27 cellular contexts compared by ENCODE assay signal in the genomic region with DNA sequence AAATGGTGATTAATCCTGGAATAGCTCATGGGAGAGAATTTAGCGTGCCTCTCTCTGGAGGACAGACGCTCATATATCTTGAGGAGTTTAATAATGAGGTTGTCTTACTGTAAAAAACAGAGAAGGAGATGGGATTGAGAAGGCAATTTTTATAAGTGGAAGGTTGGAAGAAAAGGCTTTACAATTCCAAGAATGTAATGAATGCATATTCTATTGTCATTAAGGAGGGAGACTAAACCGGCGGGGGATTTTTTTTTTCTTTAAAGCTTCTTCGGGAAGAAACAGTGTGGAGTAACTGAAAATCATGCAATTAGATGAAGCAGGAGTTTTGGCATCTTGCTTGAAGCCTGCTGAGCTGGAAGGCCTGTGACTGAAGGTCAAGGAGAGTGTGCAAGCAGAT.
"Had no signal": no experiment of that assay in that cellular context is flagged by ENCODE, and none has a peak within 500 bp of the region (broad histone marks: within the 10 kb centered on the region; RNA-seq: fewer than 3 reads in every experiment).

No MANE protein-coding gene starts in this region.

- ATAC-seq: activated naive CD4-positive, alpha-beta T cell treated with anti-CD3 and anti-CD28 coated beads, Interleukin-2, amount 50 U/mL, for 72 hours; activated T-cell treated with anti-CD3 and anti-CD28 coated beads, Interleukin-2, amount 50 U/mL, for 72 hours; body of pancreas; effector memory CD8-positive, alpha-beta T cell; foreskin keratinocyte; heart left ventricle; left lung; lower lobe of right lung; mucosa of descending colon; natural killer cell treated with Interleukin-12 subunit alpha and Interleukin-12 subunit beta and Interleukin-15 and Interleukin-18, amount 100 ng/mL, for 72 hours; right lobe of liver; stimulated activated naive CD8-positive, alpha-beta T cell treated with anti-CD3 and anti-CD28 coated beads, Interleukin-15, Interleukin-2, amounts not matched to agents 100 U/mL and 50 U/mL, for 24 hours had no signal

- H3K4me3 ChIP-seq: body of pancreas, coronary artery, dorsolateral prefrontal cortex, heart left ventricle, left lung, lower lobe of right lung, mucosa of descending colon, right lobe of liver, testis, transverse colon had no signal

- H3K27ac ChIP-seq: body of pancreas, coronary artery, dorsolateral prefrontal cortex, foreskin keratinocyte, heart left ventricle, left lung, lower lobe of right lung, right lobe of liver, testis, transverse colon had no signal

- H3K36me3 ChIP-seq: heart left ventricle, left lung, lower lobe of right lung, right lobe of liver, transverse colon had no signal

- H3K4me3 Mint-ChIP-seq: activated T-cell treated with anti-CD3 and anti-CD28 coated beads, Interleukin-2, amount 50 U/mL, for 72 hours; effector memory CD8-positive, alpha-beta T cell; natural killer cell treated with Interleukin-12 subunit alpha and Interleukin-12 subunit beta and Interleukin-15 and Interleukin-18, amount 100 ng/mL, for 72 hours; T-helper 2 cell treated with Interferon-gamma antibody and Interleukin-4, amounts not matched to agents 5 μg/mL and 100 μg/mL, for 36 hours had no signal

- H3K9me3 Mint-ChIP-seq: activated naive CD4-positive, alpha-beta T cell treated with anti-CD3 and anti-CD28 coated beads, Interleukin-2, amount 50 U/mL, for 72 hours; effector memory CD8-positive, alpha-beta T cell; natural killer cell treated with Interleukin-12 subunit alpha and Interleukin-12 subunit beta and Interleukin-15 and Interleukin-18, amount 100 ng/mL, for 72 hours; T-helper 2 cell treated with Interferon-gamma antibody and Interleukin-4, amounts not matched to agents 5 μg/mL and 100 μg/mL, for 36 hours had no signal

- H3K36me3 Mint-ChIP-seq: activated naive CD4-positive, alpha-beta T cell treated with anti-CD3 and anti-CD28 coated beads, Interleukin-2, amount 50 U/mL, for 72 hours; natural killer cell treated with Interleukin-12 subunit alpha and Interleukin-12 subunit beta and Interleukin-15 and Interleukin-18, amount 100 ng/mL, for 72 hours had no signal

- H3K9me3 ChIP-seq: body of pancreas, heart left ventricle, left lung, lower lobe of right lung, mucosa of descending colon, right lobe of liver, testis, transverse colon had no signal

- H3K27me3 ChIP-seq: foreskin keratinocyte, left lung, right lobe of liver, testis, transverse colon had no signal

- DNase-seq: activated CD4-positive, alpha-beta T cell treated with anti-CD3 and anti-CD28 coated beads for 4 hours; activated CD4-positive, alpha-beta T cell treated with anti-CD3 and anti-CD28 coated beads, Interleukin-2, amount 50 U/mL, for 4 hours; activated naive CD4-positive, alpha-beta T cell; activated T-cell treated with anti-CD3 and anti-CD28 coated beads for 4 hours; activated T-cell treated with anti-CD3 and anti-CD28 coated beads, Interleukin-2, amount 50 U/mL, for 72 hours; anterior cingulate cortex; body of pancreas; cerebellar nuclear complex; effector memory CD8-positive, alpha-beta T cell; erythroblast; foreskin keratinocyte; heart left ventricle; hypothalamus; left lung; lower lobe of right lung; mesenchymal stem cell; mucosa of descending colon; right lobe of liver; stimulated activated CD4-positive, alpha-beta T cell treated with anti-CD3 and anti-CD28 coated beads, Interleukin-2, amount 100 ng/mL, for 48 hours; stimulated activated naive CD8-positive, alpha-beta T cell treated with anti-CD3 and anti-CD28 coated beads, Interleukin-15, Interleukin-2, amounts not matched to agents 100 U/mL and 50 U/mL, for 24 hours; testis; transverse colon had no signal

- H3K27ac Mint-ChIP-seq: activated naive CD4-positive, alpha-beta T cell treated with anti-CD3 and anti-CD28 coated beads, Interleukin-2, amount 50 U/mL, for 72 hours; activated T-cell treated with anti-CD3 and anti-CD28 coated beads, Interleukin-2, amount 50 U/mL, for 72 hours; effector memory CD8-positive, alpha-beta T cell; natural killer cell treated with Interleukin-12 subunit alpha and Interleukin-12 subunit beta and Interleukin-15 and Interleukin-18, amount 100 ng/mL, for 72 hours; T-helper 2 cell treated with Interferon-gamma antibody and Interleukin-4, amounts not matched to agents 5 μg/mL and 100 μg/mL, for 36 hours had no signal

- H3K4me1 ChIP-seq: body of pancreas, foreskin keratinocyte, heart left ventricle, left lung, lower lobe of right lung, right lobe of liver, testis, transverse colon had no signal
